In genomic region chr3:55721716-55722484, GRCh38 we compare ENCODE assay signal across 8 cellular contexts.
DNase-seq lines count a peak whose midpoint lies in the region; ATAC-seq and TF ChIP-seq lines count a peak whose summit lies in the region.

No MANE protein-coding gene starts in this region.

- no peaks in the 10 kb centered on the region for H3K27me3 Mint-ChIP-seq in Calu3 (ENCODE audit: unreplicated experiment)

- no peaks in the 10 kb centered on the region for H3K9me2 ChIP-seq in SK-N-SH

- H3K4me2 ChIP-seq in SK-N-SH, result no peak overlapping the region

- CTCF ChIA-PET in SK-N-SH (lab: Yijun Ruan, JAX), result interaction anchor here (0.6 to 2.3 kb wide), 22 partner anchors 9 to 1293 kb away, joined by 3 to 15 read pairs (median 4); partner anchors contain the start of gene WNT5A
- CTCF ChIA-PET in Calu3 (lab: Charles Lee), result interaction anchor here (0.9 kb wide), 1 partner anchor 8 kb away, joined by 3 read pairs; no protein-coding TSS in a partner anchor

- H3F3A ChIP-seq in SK-N-SH (replicated peaks; ENCODE audit: insufficient read depth), result peaks cover 13% of the 10 kb centered on the region

- H3K4me3 ChIP-seq in SK-N-SH (ENCODE audit: low read depth in 2 of 2, low read length in 1 of 2), result no peak overlapping the region
- H3K4me3 ChIP-seq in left ventricle myocardium inferior, result no peak overlapping the region
- H3K4me3 ChIP-seq in uterus, result no peak overlapping the region

- ATAC-seq in HG03135 (IDR thresholded peaks at IDR 0.05; ENCODE audit: unreplicated experiment), result no peak

- H3K79me2 ChIP-seq in SK-N-SH (ENCODE audit: insufficient read depth), result no peaks in the 10 kb centered on the region

- H3K27me3 ChIP-seq in SK-N-SH (ENCODE audit: insufficient read depth) (no peaks in the 10 kb centered on the region), left ventricle myocardium inferior (ENCODE audit: low read depth) (peaks cover 41% of the 10 kb centered on the region), uterus (no peaks in the 10 kb centered on the region)

- H3K4me3 Mint-ChIP-seq in Calu3 (ENCODE audit: low read depth, unreplicated experiment), result no peak overlapping the region

- no peak for TF ChIP-seq EP300 in SK-N-SH (IDR thresholded peaks at IDR 0.05; ENCODE audit: borderline replicate concordance in 1 of 2, low read depth in 1 of 2, low read length in 1 of 2)

- POLR2A ChIA-PET in SK-N-SH (lab: Yijun Ruan, JAX), result no interaction called here

- peaks cover 4% of the 10 kb centered on the region for H3K9me3 Mint-ChIP-seq in Calu3 (ENCODE audit: low read depth, unreplicated experiment)

- H3K9me3 ChIP-seq in SK-N-SH, result no peaks in the 10 kb centered on the region
- H3K9me3 ChIP-seq in left ventricle myocardium inferior (replicated peaks), result no peaks in the 10 kb centered on the region
- no peaks in the 10 kb centered on the region for H3K9me3 ChIP-seq in uterus

- no peaks in the 10 kb centered on the region for H3K36me3 Mint-ChIP-seq in Calu3 (ENCODE audit: insufficient read depth, unreplicated experiment)

- no peak for TF ChIP-seq POLR2A in uterus (IDR thresholded peaks at IDR 0.05)

- no peaks in the 10 kb centered on the region for H4K20me1 ChIP-seq in SK-N-SH (ENCODE audit: insufficient read depth)

- H3K36me3 ChIP-seq in SK-N-SH (replicated peaks in 1 of 2; ENCODE audit: control insufficient read depth in 1 of 2, insufficient read depth in 2 of 2, low read length in 1 of 2), result no peaks in the 10 kb centered on the region
- no peaks in the 10 kb centered on the region for H3K36me3 ChIP-seq in left ventricle myocardium inferior
- H3K36me3 ChIP-seq in uterus, result no peaks in the 10 kb centered on the region

- WGBS in SK-N-SH (ENCODE audit: low lambda C conversion rate), result 67% methylated on average over 5 of the region's 5 CpGs

- TF ChIP-seq CTCF in SK-N-SH (IDR thresholded peaks at IDR 0.05) (peak; percentile 72), left ventricle myocardium inferior (IDR thresholded peaks at IDR 0.05; ENCODE audit: borderline replicate concordance) (peak; percentile 64), uterus (IDR thresholded peaks at IDR 0.05) (peak; percentile 26 to 48 (median 30)), Calu3 (IDR thresholded peaks at IDR 0.05; ENCODE audit: unreplicated experiment) (no peak)

- H3K4me1 Mint-ChIP-seq in Calu3 (ENCODE audit: low read depth, unreplicated experiment), result no peaks in the 10 kb centered on the region

- no peak overlapping the region for H3K27ac Mint-ChIP-seq in Calu3 (ENCODE audit: unreplicated experiment)

- DNase-seq in activated CD4-positive, alpha-beta T cell treated with anti-CD3 and anti-CD28 coated beads for 48 hours, result peak; percentile 3
- no peak for DNase-seq in activated CD4-positive, alpha-beta T cell treated with anti-CD3 and anti-CD28 coated beads, Interleukin-2, amount 50 U/mL, for 48 hours
- peak; percentile 45 for DNase-seq in SK-N-SH
- no peak for DNase-seq in left ventricle myocardium inferior
- peak; percentile 16 to 27 for DNase-seq in uterus
- DNase-seq in Calu3, result no peak
- DNase-seq in DMS79 (lab: John Stamatoyannopoulos, UW), result no peak

- H3K27ac ChIP-seq in SK-N-SH (ENCODE audit: low read depth in 2 of 2, low read length in 1 of 2) (no peak overlapping the region), left ventricle myocardium inferior (replicated peaks) (no peak overlapping the region), uterus (no peak overlapping the region)

- BruUV-seq in Calu3 (replicated peaks; lab: Mats Ljungman, UMichigan), result no TSS peak

- peak; percentile 77 for TF ChIP-seq RAD21 in SK-N-SH (IDR thresholded peaks at IDR 0.05; ENCODE audit: low read length)

- no peak overlapping the region for H2AFZ ChIP-seq in SK-N-SH (ENCODE audit: low read depth)

- intact Hi-C loops in left ventricle myocardium inferior (cut with micrococcal nuclease), result no loop called here
- intact Hi-C loops in uterus (cut with DNase I; ENCODE audit: low total_unique reads), result no loop called here
- intact Hi-C loops in Calu3 (cut with micrococcal nuclease; ENCODE audit: unreplicated experiment), result no loop called here

- H3K9ac ChIP-seq in SK-N-SH, result no peak overlapping the region

- H3K4me1 ChIP-seq in SK-N-SH (ENCODE audit: control insufficient read depth in 1 of 2, insufficient read depth in 2 of 2, low read depth in 1 of 2, low read length in 1 of 2), result peaks cover 16 to 18% of the 10 kb centered on the region in 2 experiments; a peak in 3 of 4 replicates
- no peaks in the 10 kb centered on the region for H3K4me1 ChIP-seq in left ventricle myocardium inferior
- H3K4me1 ChIP-seq in uterus, result peaks cover 0 to 8% of the 10 kb centered on the region in 2 donors

TF ChIP-seq in SK-N-SH, 30 proteins besides CTCF, POLR2A, EP300 and RAD21:
- TF ChIP-seq MXI1 (IDR thresholded peaks at IDR 0.05; ENCODE audit: low read depth, low read length) (no peak), SMC3 (IDR thresholded peaks at IDR 0.05; ENCODE audit: low read depth, low read length) (peak; percentile 70)

Comparison
In these comparisons a context has a peak if more than half of its experiments do, and no peak if none do; other contexts are left out.
1. DNase-seq: peak in activated CD4-positive, alpha-beta T cell treated with anti-CD3 and anti-CD28 coated beads for 48 hours (single experiment), SK-N-SH (single experiment) and uterus (2 of 2); none in activated CD4-positive, alpha-beta T cell treated with anti-CD3 and anti-CD28 coated beads, Interleukin-2, amount 50 U/mL, for 48 hours (0 of 2), left ventricle myocardium inferior (single experiment), Calu3 (single experiment) and DMS79 (single experiment).